22 cellular contexts compared by ENCODE assay signal in genomic region chr3:13746385-13746784, GRCh38.
"Had no signal": no experiment of that assay in that cellular context is flagged by ENCODE, and none has a peak within 500 bp of the region (broad histone marks: within the 10 kb centered on the region; RNA-seq: fewer than 3 reads in every experiment).

No MANE protein-coding gene starts in this region.

- H3K4me3 Mint-ChIP-seq: IgD-negative memory B cell had no signal

- H3K9me3 ChIP-seq: SJSA1 had no signal

- DNase-seq: Kasumi-1, MM.1S, NCI-H1092 treated with DMSO at 0.1 percent for 48 hours, NCI-H1436, NCI-H1930, NCI-H2081, NCI-H2107, NCI-H345, NCI-H446 treated with DMSO at 0.1 percent for 48 hours, NCI-H510A treated with DMSO at 0.1 percent for 48 hours, NCI-H69, NCI-H774, Right ventricle myocardium superior, RPMI8226, SIG-M5, T-helper 1 cell had no signal

- H3K36me3 ChIP-seq: SJSA1 had no signal

- H3K9ac ChIP-seq: KMS-11 had no signal

- H3K27ac Mint-ChIP-seq: IgD-negative memory B cell had no signal

- H3K4me2 ChIP-seq: KMS-11 had no signal

- H3K27me3 ChIP-seq: SJSA1 had no signal

- H3K27ac ChIP-seq: KMS-11, SJSA1, SK-N-MC had no signal

- H3K4me3 ChIP-seq: K562, SJSA1, SK-N-MC had no signal

- ATAC-seq: HepG2, K562 had no signal

- H3K4me1 ChIP-seq: SJSA1 had no signal
